In the genomic region with DNA sequence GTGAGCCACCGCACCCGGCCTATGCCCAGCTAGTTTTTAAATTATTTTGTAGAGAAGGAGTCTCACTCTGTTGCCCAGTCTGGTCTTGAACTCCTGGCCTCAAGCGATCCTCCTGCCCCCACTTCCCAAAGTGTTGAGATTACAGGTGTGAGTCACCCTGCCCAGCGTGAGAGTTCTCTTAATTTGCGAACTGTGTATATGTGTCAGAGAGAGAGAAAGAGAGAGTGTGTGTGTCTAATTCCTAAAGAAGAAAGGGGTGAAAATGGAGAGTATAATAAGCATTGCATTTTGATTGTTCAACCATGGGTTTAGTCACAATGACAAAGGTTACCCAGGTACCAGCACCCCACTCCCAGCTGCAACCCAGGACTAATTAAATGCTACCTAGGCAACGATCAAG, we compare ENCODE assay signal across 19 cellular contexts.
"Had no signal": no experiment of that assay in that cellular context is flagged by ENCODE, and none has a peak within 500 bp of the region (broad histone marks: within the 10 kb centered on the region; RNA-seq: fewer than 3 reads in every experiment).

No MANE protein-coding gene starts in this region.

- H3K4me1 ChIP-seq: left lung had no signal

- H3K4me3 Mint-ChIP-seq: activated T-helper 17 cell treated with anti-CD3 and anti-CD28 coated beads, Interleukin-2, amount 50 U/mL, for 72 hours; naive thymus-derived CD4-positive, alpha-beta T cell had no signal

- H3K4me3 ChIP-seq: coronary artery, esophagus squamous epithelium, left lung, mucosa of descending colon, right atrium auricular region had no signal

- H3K9me3 Mint-ChIP-seq: activated T-helper 17 cell treated with anti-CD3 and anti-CD28 coated beads, Interleukin-2, amount 50 U/mL, for 72 hours had no signal

- H3K36me3 Mint-ChIP-seq: naive thymus-derived CD4-positive, alpha-beta T cell had no signal

- DNase-seq: activated CD4-positive, alpha-beta T cell treated with anti-CD3 and anti-CD28 coated beads for 1 hour; activated CD4-positive, alpha-beta T cell treated with anti-CD3 and anti-CD28 coated beads, Interleukin-2, amount 50 U/mL, for 4 hours; activated naive CD4-positive, alpha-beta T cell treated with Interleukin-2 at 50 U/mL for 16 hours; esophagus squamous epithelium; hippocampal formation; kidney; left lung; mammary epithelial cell; mucosa of descending colon; naive thymus-derived CD4-positive, alpha-beta T cell; stimulated activated CD4-positive, alpha-beta T cell treated with anti-CD3 and anti-CD28 coated beads, Interleukin-15, amount 100 ng/mL, for 24 hours; stimulated activated CD4-positive, alpha-beta T cell treated with anti-CD3 and anti-CD28 coated beads, Interleukin-4, amount 100 ng/mL, for 1 hour; stimulated activated naive CD4-positive, alpha-beta T cell; substantia nigra; trophoblast cell had no signal

- H3K27me3 Mint-ChIP-seq: progenitor cell of endocrine pancreas had no signal

- H3K4me1 Mint-ChIP-seq: activated T-helper 17 cell treated with anti-CD3 and anti-CD28 coated beads, Interleukin-2, amount 50 U/mL, for 72 hours; naive thymus-derived CD4-positive, alpha-beta T cell had no signal

- H3K27me3 ChIP-seq: left lung, right atrium auricular region had no signal

- ATAC-seq: activated T-helper 17 cell treated with anti-CD3 and anti-CD28 coated beads, Interleukin-2, amount 50 U/mL, for 72 hours; left lung; mucosa of descending colon; naive thymus-derived CD4-positive, alpha-beta T cell had no signal

- H3K27ac ChIP-seq: coronary artery, esophagus squamous epithelium, left lung, right atrium auricular region had no signal

- H3K9me3 ChIP-seq: left lung, mucosa of descending colon, right atrium auricular region had no signal

- H3K36me3 ChIP-seq: esophagus squamous epithelium, left lung had no signal

- H3K27ac Mint-ChIP-seq: activated T-helper 17 cell treated with anti-CD3 and anti-CD28 coated beads, Interleukin-2, amount 50 U/mL, for 72 hours; naive thymus-derived CD4-positive, alpha-beta T cell; progenitor cell of endocrine pancreas had no signal
